Comparison of ENCODE assay signal across 9 cellular contexts in the genomic region with DNA sequence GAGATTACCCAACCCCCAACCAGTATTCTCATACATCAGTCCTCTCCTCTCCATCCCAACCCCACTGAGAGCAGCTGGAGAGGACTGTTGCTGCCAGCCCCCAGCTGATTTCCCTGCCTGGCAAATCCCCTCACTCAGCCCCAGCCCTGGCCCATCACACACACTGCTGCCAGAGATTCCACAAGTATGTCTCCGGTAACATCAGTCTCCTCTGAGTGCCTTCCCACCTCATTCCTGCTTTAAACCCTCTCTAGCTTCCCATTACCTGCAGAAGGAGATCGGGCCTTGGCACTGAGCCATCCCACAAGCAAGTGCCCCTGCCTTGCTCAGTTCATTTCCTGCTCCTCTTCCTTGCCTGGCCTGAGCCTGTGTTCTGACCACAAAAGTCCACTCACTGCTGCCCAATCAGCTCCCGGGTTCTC. TPM values are rescaled to one million over a fixed set of nuclear protein-coding genes. Genes with fewer than 3 reads are reported as not detected.
DNase-seq lines count a peak whose midpoint lies in the region; ATAC-seq and TF ChIP-seq lines count a peak whose summit lies in the region.
"Had no signal": no experiment of that assay in that cellular context is flagged by ENCODE, and none has a peak within 500 bp of the region (broad histone marks: within the 10 kb centered on the region; RNA-seq: fewer than 3 reads in every experiment).

No MANE protein-coding gene starts in this region.

- CTCF ChIA-PET in PC-3 (lab: Charles Lee): no interaction called here

- H3K4me2 ChIP-seq in PC-3 (ENCODE audit: low read length): peak overlapping the region; percentile 23; the same call in 1 of the 2 replicates

- DNase-seq in DMS79 (lab: John Stamatoyannopoulos, UW) (peak; percentile 57), PC-3 (peak; percentile 61), psoas muscle (no peak), glutamatergic neuron (no peak)
- DNase-seq in activated T-cell treated with anti-CD3 and anti-CD28 coated beads, Interleukin-2, amount 50 U/mL, for 1 hour: no peak
- DNase-seq: activated effector memory CD4-positive, alpha-beta T cell treated with anti-CD3 and anti-CD28 coated beads, Interleukin-2, amount 50 U/mL, for 16 hours had no signal

- peak; percentile 19; the same call in 1 of the 2 replicates for ATAC-seq in PC-3
- peak in 2 of 4 donors; percentile 7 to 14 for ATAC-seq in psoas muscle
- ATAC-seq in HG02610 (IDR thresholded peaks at IDR 0.05; ENCODE audit: unreplicated experiment): no peak
- ATAC-seq in HG03378 (IDR thresholded peaks at IDR 0.05; ENCODE audit: unreplicated experiment): no peak

- H3K27ac Mint-ChIP-seq in glutamatergic neuron (ENCODE audit: unreplicated experiment): no peak overlapping the region

- no peaks in the 10 kb centered on the region for H3K9me3 ChIP-seq in PC-3 (ENCODE audit: low read length)
- no peaks in the 10 kb centered on the region for H3K9me3 ChIP-seq in esophagus (ENCODE audit: control insufficient read depth in 2 of 2, insufficient read depth in 1 of 2, low read depth in 1 of 2, low read length in 1 of 2)
- no peaks in the 10 kb centered on the region for H3K9me3 ChIP-seq in psoas muscle

- no peak for TF ChIP-seq CTCF in PC-3 (conservative IDR thresholded peaks at IDR 0.05; ENCODE audit: low read depth, low read length)
- no peak for TF ChIP-seq CTCF in psoas muscle (IDR thresholded peaks at IDR 0.05)
- TF ChIP-seq CTCF in glutamatergic neuron (IDR thresholded peaks at IDR 0.05; ENCODE audit: partially characterized antibody, unreplicated experiment): no peak

- no TSS peak for BruUV-seq in PC-3 (replicated peaks; lab: Mats Ljungman, UMichigan)

- no peaks in the 10 kb centered on the region for H3K79me2 ChIP-seq in PC-3 (ENCODE audit: low read length)

- POLR2A ChIA-PET in PC-3 (lab: Charles Lee; ENCODE audit: unreplicated experiment): no interaction called here

- peaks cover 19% of the 10 kb centered on the region for H3K4me1 ChIP-seq in PC-3 (ENCODE audit: insufficient read depth, low read length)
- peaks cover 0 to 10% of the 10 kb centered on the region in 2 donors for H3K4me1 ChIP-seq in esophagus (ENCODE audit: control insufficient read depth in 2 of 2, insufficient read depth in 2 of 2, low read length in 1 of 2)
- H3K4me1 ChIP-seq in psoas muscle: peaks cover 20% of the 10 kb centered on the region

- no peaks in the 10 kb centered on the region for H3F3A ChIP-seq in PC-3 (ENCODE audit: low read length, unreplicated experiment)

- H3K4me1 Mint-ChIP-seq in glutamatergic neuron (ENCODE audit: low read depth, unreplicated experiment): peaks cover 7% of the 10 kb centered on the region

- intact Hi-C loops in PC-3 (cut with micrococcal nuclease) (loop anchor here (5.0 kb wide), 1 partner anchor 40 kb away; no protein-coding TSS in a partner anchor), psoas muscle (cut with DNase I) (no loop called here)

- H3K36me3 Mint-ChIP-seq in glutamatergic neuron (ENCODE audit: unreplicated experiment): peaks cover 4% of the 10 kb centered on the region

- no peak overlapping the region for H3K9ac ChIP-seq in PC-3 (ENCODE audit: low read length)

- H3K27ac ChIP-seq in PC-3 (ENCODE audit: low read length) (no peak overlapping the region), esophagus (ENCODE audit: low read depth in 2 of 2, low read length in 1 of 2) (peak overlapping the region; percentile 27 to 57), psoas muscle (peak overlapping the region; percentile 30)

- H3K4me3 ChIP-seq in PC-3 (ENCODE audit: low read length) (no peak overlapping the region), esophagus (ENCODE audit: low read depth in 1 of 2, low read length in 2 of 2) (no peak overlapping the region), psoas muscle (no peak overlapping the region)

- no peak overlapping the region for H3K4me3 Mint-ChIP-seq in glutamatergic neuron (ENCODE audit: unreplicated experiment)

- H3K27me3 ChIP-seq in PC-3 (ENCODE audit: low read length): no peaks in the 10 kb centered on the region
- H3K27me3 ChIP-seq in esophagus (ENCODE audit: control insufficient read depth in 1 of 2, insufficient read depth in 2 of 2, low read length in 2 of 2): no peaks in the 10 kb centered on the region
- H3K27me3 ChIP-seq in psoas muscle (ENCODE audit: insufficient read depth in 3 of 3, low read length in 2 of 3): no peaks in the 10 kb centered on the region

- no peaks in the 10 kb centered on the region for H3K27me3 Mint-ChIP-seq in glutamatergic neuron (ENCODE audit: unreplicated experiment)

- WGBS in esophagus, 2 donors: 54 to 55% methylated on average over 3 of the region's 3 CpGs
- 28 to 34% (median 31%) methylated on average over 3 of the region's 3 CpGs for WGBS in psoas muscle, 3 donors

- H3K9me2 ChIP-seq in PC-3 (replicated peaks; ENCODE audit: low read length): no peaks in the 10 kb centered on the region

- no peaks in the 10 kb centered on the region for H3K9me3 Mint-ChIP-seq in glutamatergic neuron (ENCODE audit: unreplicated experiment)

- peaks cover under 1% of the 10 kb centered on the region; the same call in 1 of the 2 replicates for H3K36me3 ChIP-seq in PC-3 (ENCODE audit: low read depth, low read length)
- peaks cover 0 to 7% of the 10 kb centered on the region in 2 donors for H3K36me3 ChIP-seq in esophagus (ENCODE audit: control insufficient read depth in 2 of 2, insufficient read depth in 2 of 2, low read length in 1 of 2)
- peaks cover 0 to 6% of the 10 kb centered on the region in 2 donors for H3K36me3 ChIP-seq in psoas muscle (ENCODE audit: insufficient read depth in 1 of 2, low read depth in 1 of 2)

- no peak overlapping the region for H2AFZ ChIP-seq in PC-3 (ENCODE audit: low read length)

- H4K20me1 ChIP-seq in PC-3 (ENCODE audit: low read length): peaks cover 3% of the 10 kb centered on the region; the same call in 1 of the 2 replicates

RNA-seq across cellular contexts. Expression of gene ZFP36L2, which starts 50.6 kb away (rescaled TPM):
- 14.8 and 26.0 TPM in 2 replicates for total RNA-seq in PC-3 (2014; rRNA removed)
- 10 to 100 TPM; 48.1 to 64.2 TPM for polyA plus RNA-seq in esophagus
- 100 to 1,000 TPM in 1 of 4 donors, 10 to 100 TPM in 3; 48.9 to 103 (median 71.4) TPM for total RNA-seq in psoas muscle
- polyA plus RNA-seq in psoas muscle: 10 to 100 TPM; 26.3 to 36.7 (median 34.5) TPM
- total RNA-seq in glutamatergic neuron (ENCODE audit: unreplicated experiment): 0.88 TPM

Comparison
In these comparisons a context has a peak if more than half of its experiments do, and no peak if none do; other contexts are left out.
1. DNase-seq: peak in DMS79 (single experiment) and PC-3 (single experiment); none in psoas muscle (0 of 2), activated T-cell treated with anti-CD3 and anti-CD28 coated beads, Interleukin-2, amount 50 U/mL, for 1 hour (single experiment) and glutamatergic neuron (single experiment).